Comparison of ENCODE assay signal across 8 cellular contexts in the genomic region with DNA sequence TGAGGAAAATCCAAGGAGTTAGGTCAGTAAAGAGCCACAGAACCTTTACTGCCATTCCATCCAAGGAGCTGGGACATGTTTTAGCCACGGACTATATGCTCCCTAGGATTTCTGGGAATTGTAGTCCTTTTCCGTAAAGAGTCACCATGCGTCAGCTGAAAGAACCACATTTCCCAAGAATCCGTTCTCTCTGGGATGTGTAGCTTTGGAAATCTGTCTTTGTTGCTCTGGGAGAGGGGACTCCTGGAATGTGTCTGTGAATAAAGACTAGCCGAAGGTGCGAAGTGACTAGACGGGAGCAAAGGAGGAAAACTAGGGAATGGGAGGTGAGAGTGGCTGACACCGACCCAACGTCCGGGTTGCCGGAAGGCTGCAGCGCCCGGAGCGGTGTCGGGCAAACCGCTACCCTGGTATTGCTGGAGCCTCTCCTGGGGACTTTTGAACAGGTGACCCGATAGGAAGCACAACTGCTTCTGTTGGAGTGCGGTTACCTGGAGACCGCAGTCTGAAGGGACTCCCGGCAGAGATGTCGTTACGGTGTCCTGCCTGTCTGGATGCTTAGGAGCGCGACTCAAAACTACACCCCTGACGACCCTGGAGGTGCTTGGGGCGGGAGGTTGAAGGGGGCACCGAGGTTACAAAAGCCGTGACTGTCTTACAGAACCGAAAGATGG. TPM values are rescaled to one million over a fixed set of nuclear protein-coding genes. Genes with fewer than 3 reads are reported as not detected.
A peak's percentile ranks its signal among the peaks of the same experiment; 100 is the strongest.
DNase-seq lines count a peak whose midpoint lies in the region; ATAC-seq lines count a peak whose summit lies in the region.

A gene with protein sequence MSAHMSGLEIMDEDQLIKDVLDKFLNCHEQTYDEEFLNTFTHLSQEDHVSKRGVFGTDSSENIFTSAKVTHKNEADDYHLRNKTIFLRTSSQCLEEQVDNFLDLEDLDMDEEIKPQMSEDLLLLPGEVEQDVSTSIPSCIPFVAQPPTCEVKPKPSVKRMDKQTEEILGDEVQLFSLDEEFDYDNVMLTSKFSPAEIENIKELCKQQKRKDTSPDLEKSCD (plus strand): TSS at position 187 of the 674 bp plus-strand sequence. CDS start 15,602 bp downstream, outside the sequence.

- no peak within 1 kb of the TSS for H3K27ac Mint-ChIP-seq in T-cell
- H3K27ac Mint-ChIP-seq in central memory CD8-positive, alpha-beta T cell (ENCODE audit: low read depth), result peak within 1 kb of the TSS; percentile 32

- peak; percentile 81 for DNase-seq in GM04504 (ENCODE audit: low read depth)
- peak; percentile 77 for DNase-seq in NCI-H146 (lab: John Stamatoyannopoulos, UW)
- DNase-seq in T-cell, result peak in 9 of 34 experiments; percentile 1 to 16 (median 5)
- no peak for DNase-seq in central memory CD8-positive, alpha-beta T cell (ENCODE audit: low spot score in 2 of 2)
- DNase-seq in iPS-NIHi11 (ENCODE audit: low spot score), result peak; percentile 88
- no peak for DNase-seq in sciatic nerve (ENCODE audit: low spot score)
- DNase-seq in NK-92 (lab: John Stamatoyannopoulos, UW; ENCODE audit: unreplicated experiment), result no peak

- H3K9me3 Mint-ChIP-seq in T-cell, result no peaks in the 10 kb centered on the region
- no peaks in the 10 kb centered on the region for H3K9me3 Mint-ChIP-seq in central memory CD8-positive, alpha-beta T cell

- POLR2A ChIA-PET in T-cell (lab: Charles Lee), result no interaction called here

- ATAC-seq in HG02623 (IDR thresholded peaks at IDR 0.05; ENCODE audit: unreplicated experiment) (peak; percentile 86), T-cell (replicated peaks in 1 of 4) (peak; percentile 58 to 91 (median 78)), sciatic nerve (peak; percentile 100)
- peak; percentile 56 for ATAC-seq in central memory CD8-positive, alpha-beta T cell (replicated peaks; ENCODE audit: extremely low read depth, poor library complexity, severe bottlenecking)

- H3K4me3 Mint-ChIP-seq in T-cell, result peak within 1 kb of the TSS; percentile 90 to 93 (median 91)
- peak within 1 kb of the TSS; percentile 84 for H3K4me3 Mint-ChIP-seq in central memory CD8-positive, alpha-beta T cell

- CTCF ChIA-PET in T-cell (lab: Charles Lee), result no interaction called here

- H3K4me1 Mint-ChIP-seq in T-cell, result peaks cover 8 to 16% (median 16%) of the 10 kb centered on the region in 3 donors
- H3K4me1 Mint-ChIP-seq in central memory CD8-positive, alpha-beta T cell, result peaks cover 12% of the 10 kb centered on the region

- peaks cover 37 to 48% of the 10 kb centered on the region in 2 donors for H3K27me3 Mint-ChIP-seq in T-cell
- peaks cover 61% of the 10 kb centered on the region for H3K27me3 Mint-ChIP-seq in central memory CD8-positive, alpha-beta T cell

- intact Hi-C loops in sciatic nerve (cut with DNase I), result no loop called here

- H3K36me3 Mint-ChIP-seq in T-cell, result no peaks in the 10 kb centered on the region
- peaks cover 3% of the 10 kb centered on the region for H3K36me3 Mint-ChIP-seq in central memory CD8-positive, alpha-beta T cell (ENCODE audit: insufficient read depth)

RNA-seq across cellular contexts. Expression of the gene that starts here (rescaled TPM):
- 1 to 10 TPM in 3 of 5 donors, under 1 TPM in 2; 0.59 to 1.5 (median 1.0) TPM for total RNA-seq in T-cell
- total RNA-seq in sciatic nerve, result 21.0 TPM

Comparison
In these comparisons a context has a peak if more than half of its experiments do, and no peak if none do; other contexts are left out.
1. DNase-seq: peak in GM04504 (single experiment), NCI-H146 (single experiment) and iPS-NIHi11 (single experiment); none in central memory CD8-positive, alpha-beta T cell (0 of 2), sciatic nerve (single experiment) and NK-92 (single experiment).
2. Peak in every context shown above with its lines, with median percentiles within 50 percentile points of each other: ATAC-seq.